ENCODE assay signal across 8 cellular contexts in the genomic region with DNA sequence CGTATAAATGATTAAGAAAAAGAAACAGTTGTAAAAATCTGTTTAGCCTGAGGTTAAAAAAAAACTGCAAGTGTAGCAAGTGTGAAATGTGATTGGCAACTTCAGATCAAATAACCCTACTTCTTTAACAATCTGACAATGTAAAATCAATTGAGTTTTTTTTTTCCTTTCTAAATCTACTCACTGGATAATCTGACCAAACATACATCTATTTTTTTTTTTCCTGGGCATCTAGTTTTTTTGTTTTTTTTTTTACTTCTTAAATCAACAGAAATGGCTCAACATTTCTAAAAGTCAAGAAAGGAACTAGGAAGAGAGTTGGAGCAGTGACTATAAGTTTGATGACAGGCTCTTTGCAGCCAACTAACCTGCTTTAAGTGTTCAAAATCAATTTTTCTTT. TPM values are rescaled to one million over a fixed set of nuclear protein-coding genes. Genes with fewer than 3 reads are reported as not detected.
DNase-seq lines count a peak whose midpoint lies in the region; ATAC-seq and TF ChIP-seq lines count a peak whose summit lies in the region.

No MANE protein-coding gene starts in this region.

- TSS peak; percentile 25 for BruUV-seq in MCF 10A (replicated peaks; lab: Mats Ljungman, UMichigan)

- intact Hi-C loops in MCF 10A (cut with micrococcal nuclease) = loop anchor here (1.0 to 5.0 kb wide), 2 partner anchors 36 to 67 kb away; no protein-coding TSS in a partner anchor

- H3K36me3 Mint-ChIP-seq in IgD-negative memory B cell (peaks cover under 1% of the 10 kb centered on the region), MCF 10A (ENCODE audit: insufficient read depth, unreplicated experiment) (peaks cover 18% of the 10 kb centered on the region)

- DNase-seq in AG09309 (ENCODE audit: low read depth) = no peak
- DNase-seq in MCF 10A (ENCODE audit: unreplicated experiment) = no peak
- DNase-seq in DMS53 treated with DMSO at 0.1 percent for 48 hours (lab: John Stamatoyannopoulos, UW; ENCODE audit: unreplicated experiment) = no peak
- no peak for DNase-seq in cerebellar cortex (ENCODE audit: low spot score)

- H3K4me3 ChIP-seq in AG09309 (ENCODE audit: control insufficient read depth, low read depth, low read length) (peak overlapping the region; percentile 99), mucosa of stomach (ENCODE audit: low read length) (no peak overlapping the region)

- CTCF ChIA-PET in MCF 10A (lab: Yijun Ruan, JAX) = interaction anchor here (0.7 to 2.9 kb wide), 9 partner anchors 8 to 87 kb away, joined by 3 to 12 read pairs (median 6); a partner anchor contains a TSS

- peaks cover 10% of the 10 kb centered on the region for H3K4me1 ChIP-seq in mucosa of stomach (ENCODE audit: control insufficient read depth, insufficient read depth, low read length)

- no peaks in the 10 kb centered on the region for H3K27me3 Mint-ChIP-seq in IgD-negative memory B cell
- H3K27me3 Mint-ChIP-seq in MCF 10A (ENCODE audit: insufficient read depth, unreplicated experiment) = no peaks in the 10 kb centered on the region

- no peaks in the 10 kb centered on the region for H3K9me3 ChIP-seq in mucosa of stomach (ENCODE audit: control insufficient read depth, low read length)

- H3K4me1 Mint-ChIP-seq in IgD-negative memory B cell (peaks cover 27 to 36% (median 27%) of the 10 kb centered on the region in 3 donors), MCF 10A (ENCODE audit: insufficient read depth, unreplicated experiment) (peaks cover 25% of the 10 kb centered on the region)

- H3K27me3 ChIP-seq in mucosa of stomach (ENCODE audit: control insufficient read depth, insufficient read depth, low read length) = no peaks in the 10 kb centered on the region

- H3K9me3 Mint-ChIP-seq in IgD-negative memory B cell (no peaks in the 10 kb centered on the region), MCF 10A (ENCODE audit: unreplicated experiment) (no peaks in the 10 kb centered on the region)

- H3K36me3 ChIP-seq in mucosa of stomach (ENCODE audit: control insufficient read depth, insufficient read depth, low read length) = no peaks in the 10 kb centered on the region

- peak overlapping the region; percentile 33 to 95 (median 94) for H3K27ac Mint-ChIP-seq in IgD-negative memory B cell
- no peak overlapping the region for H3K27ac Mint-ChIP-seq in MCF 10A (ENCODE audit: low read depth, unreplicated experiment)

- peak overlapping the region; percentile 87 to 97 (median 94) for H3K4me3 Mint-ChIP-seq in IgD-negative memory B cell
- peak overlapping the region; percentile 97 for H3K4me3 Mint-ChIP-seq in MCF 10A (ENCODE audit: unreplicated experiment)

- H3K9ac ChIP-seq in mucosa of stomach (ENCODE audit: low read length) = peak overlapping the region; percentile 78

- TF ChIP-seq CTCF in AG09309 (IDR thresholded peaks at IDR 0.05; ENCODE audit: control insufficient read depth, insufficient read depth, low read depth, low read length, missing control alignments) (no peak), MCF 10A (IDR thresholded peaks at IDR 0.05; ENCODE audit: unreplicated experiment) (no peak)

- no peak for ATAC-seq in HG03280 (IDR thresholded peaks at IDR 0.05; ENCODE audit: unreplicated experiment)
- ATAC-seq in GM18870 (IDR thresholded peaks at IDR 0.05; ENCODE audit: unreplicated experiment) = no peak

- POLR2A ChIA-PET in MCF 10A (lab: Yijun Ruan, JAX) = interaction anchor here (0.5 to 5.3 kb wide), 25 partner anchors 8 to 906 kb away, joined by 3 to 115 read pairs (median 5); a partner anchor contains a TSS

RNA-seq across cellular contexts. Expression of a gene that starts 1.4 kb away (rescaled TPM):
- 3.8 TPM for polyA plus RNA-seq in IgD-negative memory B cell
- total RNA-seq in MCF 10A (2022) = 6.8 and 7.0 TPM in 2 replicates

RNA-seq across cellular contexts. Expression of a gene that starts 1.6 kb away (rescaled TPM):
- 6.4 TPM for polyA plus RNA-seq in IgD-negative memory B cell
- 7.2 and 12.9 TPM in 2 replicates for total RNA-seq in MCF 10A (2022)

RNA-seq across cellular contexts. Expression of a gene that starts 30.9 kb away (rescaled TPM):
- polyA plus RNA-seq in IgD-negative memory B cell = 28.8 TPM
- 19.8 and 24.8 TPM in 2 replicates for total RNA-seq in MCF 10A (2022)
